In genomic region chr7:159031135-159031701, GRCh38 we compare ENCODE assay signal across 9 cellular contexts.
DNase-seq lines count a peak whose midpoint lies in the region; TF ChIP-seq lines count a peak whose summit lies in the region.
"Had no signal": no experiment of that assay in that cellular context is flagged by ENCODE, and none has a peak within 500 bp of the region (broad histone marks: within the 10 kb centered on the region; RNA-seq: fewer than 3 reads in every experiment).

No MANE protein-coding gene starts in this region.

- in situ Hi-C loops in transverse colon (cut with MboI; ENCODE audit: low pct_ligation_motif_present in 1 of 4, low pct_unique_long_range_greater_than_20kb in 1 of 4, low sequenced_read_pairs in 3 of 4) = no loop called here
- in situ Hi-C loops in ACHN (cut with HindIII; ENCODE audit: low pct_ligation_motif_present, low pct_unique_long_range_greater_than_20kb, low sequenced_read_pairs) = no loop called here

- TF ChIP-seq POLR2A in transverse colon (IDR thresholded peaks at IDR 0.05) = no peak

- H3K27ac Mint-ChIP-seq in T-helper 1 cell treated with Interleukin-12 subunit alpha and Interleukin-12 subunit beta and Interleukin-4 antibody, amounts not matched to agents 30 μg/mL and 1 μg/mL, for 36 hours = no peak overlapping the region

- no peaks in the 10 kb centered on the region for H3K36me3 ChIP-seq in muscle layer of colon (ENCODE audit: insufficient read depth, low read length)
- no peaks in the 10 kb centered on the region for H3K36me3 ChIP-seq in transverse colon

- peak overlapping the region; percentile 7 for H3K4me3 Mint-ChIP-seq in T-helper 1 cell treated with Interleukin-12 subunit alpha and Interleukin-12 subunit beta and Interleukin-4 antibody, amounts not matched to agents 30 μg/mL and 1 μg/mL, for 36 hours

- H3K27me3 ChIP-seq in muscle layer of colon (ENCODE audit: control insufficient read depth in 1 of 2, insufficient read depth in 2 of 2, low read length in 2 of 2) (no peaks in the 10 kb centered on the region), transverse colon (peaks cover 16% of the 10 kb centered on the region)

- no peak for TF ChIP-seq CTCF in epithelial cell of proximal tubule (conservative IDR thresholded peaks at IDR 0.05; ENCODE audit: low read depth, low read length)
- no peak for TF ChIP-seq CTCF in transverse colon (IDR thresholded peaks at IDR 0.05)

- no peak for DNase-seq in T-helper 1 cell
- no peak for DNase-seq in epithelial cell of proximal tubule (ENCODE audit: low read depth)
- DNase-seq in transverse colon = peak; percentile 11
- DNase-seq in NCI-H146 treated with DMSO at 0.1 percent for 48 hours (lab: John Stamatoyannopoulos, UW; ENCODE audit: unreplicated experiment) = no peak
- DNase-seq in NCI-H1694 (lab: John Stamatoyannopoulos, UW) = no peak
- no peak for DNase-seq in ACHN

- TF ChIP-seq EP300 in transverse colon (IDR thresholded peaks at IDR 0.05; ENCODE audit: low read depth) = no peak

- no peaks in the 10 kb centered on the region for H3K36me3 Mint-ChIP-seq in T-helper 1 cell treated with Interleukin-12 subunit alpha and Interleukin-12 subunit beta and Interleukin-4 antibody, amounts not matched to agents 30 μg/mL and 1 μg/mL, for 36 hours (ENCODE audit: low read depth)

- H3K9me3 ChIP-seq in muscle layer of colon (ENCODE audit: low read length) = no peaks in the 10 kb centered on the region
- H3K9me3 ChIP-seq in transverse colon = no peaks in the 10 kb centered on the region

- peak overlapping the region; percentile 65 for H3K4me3 ChIP-seq in epithelial cell of proximal tubule (ENCODE audit: low read depth, low read length)
- peak overlapping the region; percentile 3 to 56 for H3K4me3 ChIP-seq in muscle layer of colon (ENCODE audit: low read depth in 1 of 2, low read length in 2 of 2)
- H3K4me3 ChIP-seq in transverse colon = peak overlapping the region in 3 of 4 donors; percentile 30 to 52 (median 48)

- H3K4me1 Mint-ChIP-seq in T-helper 1 cell treated with Interleukin-12 subunit alpha and Interleukin-12 subunit beta and Interleukin-4 antibody, amounts not matched to agents 30 μg/mL and 1 μg/mL, for 36 hours (ENCODE audit: low read depth) = peaks cover 6% of the 10 kb centered on the region

- H3K9ac ChIP-seq in muscle layer of colon (ENCODE audit: low read length) = no peak overlapping the region

- peaks cover 11% of the 10 kb centered on the region for H3K27me3 Mint-ChIP-seq in T-helper 1 cell treated with Interleukin-12 subunit alpha and Interleukin-12 subunit beta and Interleukin-4 antibody, amounts not matched to agents 30 μg/mL and 1 μg/mL, for 36 hours (ENCODE audit: low read depth)

- H3K27ac ChIP-seq in muscle layer of colon (ENCODE audit: low read depth, low read length) = no peak overlapping the region
- peak overlapping the region; percentile 18 to 64 (median 54) for H3K27ac ChIP-seq in transverse colon
- H3K27ac ChIP-seq: 22Rv1 had no signal

- H3K4me1 ChIP-seq in muscle layer of colon (ENCODE audit: insufficient read depth, low read length) = no peaks in the 10 kb centered on the region
- H3K4me1 ChIP-seq in transverse colon = peaks cover 0 to 20% (median 8%) of the 10 kb centered on the region in 4 donors

- intact Hi-C loops in transverse colon (cut with DNase I; ENCODE audit: low total_unique reads) = no loop called here

- 58% methylated on average over 31 of the region's 31 CpGs; no CpG with 5 or more reads in 1 of the 2 donors for WGBS in transverse colon (ENCODE audit: low coverage in 1 of 2), 2 donors

- no peaks in the 10 kb centered on the region for H3K9me3 Mint-ChIP-seq in T-helper 1 cell treated with Interleukin-12 subunit alpha and Interleukin-12 subunit beta and Interleukin-4 antibody, amounts not matched to agents 30 μg/mL and 1 μg/mL, for 36 hours
